8 cellular contexts compared by ENCODE assay signal in the genomic region with DNA sequence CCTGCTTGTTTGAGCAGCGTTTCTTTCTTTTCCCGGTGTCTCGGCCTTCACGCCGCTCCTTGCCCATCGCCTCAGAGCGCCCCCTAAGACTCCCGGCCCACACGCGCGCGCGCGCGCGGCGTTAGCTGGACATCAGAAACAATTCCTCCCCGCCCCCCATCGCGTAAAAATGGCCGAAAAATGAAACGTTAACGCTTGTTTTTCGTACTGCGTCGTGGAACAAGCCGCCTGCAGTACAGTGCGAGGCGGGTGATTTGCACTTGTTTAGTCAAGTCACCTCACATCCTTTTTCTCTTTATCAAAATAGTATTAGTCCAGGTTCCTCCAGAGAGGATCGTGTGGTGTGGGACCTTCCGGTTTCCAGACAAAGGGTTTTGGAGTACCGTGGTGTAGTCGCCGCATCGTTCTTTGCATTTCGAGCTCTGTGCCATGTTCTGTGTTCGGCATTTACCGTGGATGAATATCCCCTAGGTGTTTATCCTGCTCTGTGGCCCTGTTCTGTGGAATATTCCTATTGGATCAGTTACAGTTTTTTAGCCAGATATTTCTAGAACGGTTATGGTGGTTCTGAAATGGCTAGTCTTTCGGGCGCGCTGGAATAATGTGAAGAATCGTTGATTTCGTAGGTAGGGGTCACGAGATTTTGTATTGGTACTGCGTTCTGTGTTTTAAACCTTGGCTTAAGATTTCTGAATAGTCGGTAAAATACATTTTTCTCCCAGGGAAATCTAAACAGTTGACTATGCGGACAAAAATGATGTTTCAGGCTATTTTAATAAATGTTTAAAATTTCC. TPM values are rescaled to one million over a fixed set of nuclear protein-coding genes. Genes with fewer than 3 reads are reported as not detected.
DNase-seq lines count a peak whose midpoint lies in the region; TF ChIP-seq lines count a peak whose summit lies in the region.

No MANE protein-coding gene starts in this region.

- in situ Hi-C loops in astrocyte of the cerebellum (cut with HindIII; ENCODE audit: low sequenced_read_pairs) = no loop called here

- TF ChIP-seq CTCF in astrocyte of the cerebellum (IDR thresholded peaks at IDR 0.05; ENCODE audit: low read depth, low read length, missing control alignments) = peak; percentile 49

- H3K27ac ChIP-seq in rectal smooth muscle tissue (ENCODE audit: low read depth, low read length) = peak overlapping the region; percentile 99

- no peaks in the 10 kb centered on the region for H3K27me3 ChIP-seq in rectal smooth muscle tissue (ENCODE audit: control insufficient read depth, insufficient read depth, low read length)

- peak; percentile 42 for DNase-seq in GM04503 (ENCODE audit: low read depth)
- DNase-seq in H4 (ENCODE audit: low spot score) = peak; percentile 65
- DNase-seq in LoVo (ENCODE audit: low spot score) = peak; percentile 78
- DNase-seq in T follicular helper cell (ENCODE audit: low read depth) = peak; percentile 40
- DNase-seq in astrocyte of the cerebellum (ENCODE audit: low read depth) = peak; percentile 63
- peak; percentile 63 for DNase-seq in hepatic stellate cell (ENCODE audit: low spot score)
- no peak for DNase-seq in HPDE6-E6E7 (ENCODE audit: extremely low spot score)

- H3K36me3 ChIP-seq in rectal smooth muscle tissue (ENCODE audit: control insufficient read depth, insufficient read depth, low read length) = no peaks in the 10 kb centered on the region

- H3K4me1 ChIP-seq in rectal smooth muscle tissue (ENCODE audit: control insufficient read depth, insufficient read depth, low read length) = peaks cover 22% of the 10 kb centered on the region

- peak overlapping the region; percentile 96 for H3K9ac ChIP-seq in rectal smooth muscle tissue (ENCODE audit: low read length)

- H3K4me3 ChIP-seq in astrocyte of the cerebellum (ENCODE audit: low read depth, low read length) = peak overlapping the region; percentile 85
- peak overlapping the region; percentile 70 for H3K4me3 ChIP-seq in rectal smooth muscle tissue (ENCODE audit: low read length)

RNA-seq across cellular contexts. Expression of a gene that starts 1.0 kb away (rescaled TPM):
- 241 and 248 TPM in 2 replicates for total RNA-seq in H4 (2014; rRNA removed; shearing (Covaris generic))

RNA-seq across cellular contexts. Expression of a gene that starts 47.1 kb away (rescaled TPM):
- total RNA-seq in H4 (2014; rRNA removed; shearing (Covaris generic)) = 66.1 and 71.8 TPM in 2 replicates
